In genomic region chr2:69509011-69509749, GRCh38 we compare ENCODE assay signal across 9 cellular contexts.
DNase-seq lines count a peak whose midpoint lies in the region; ATAC-seq, FAIRE-seq and TF ChIP-seq lines count a peak whose summit lies in the region.
"Had no signal": no experiment of that assay in that cellular context is flagged by ENCODE, and none has a peak within 500 bp of the region (broad histone marks: within the 10 kb centered on the region; RNA-seq: fewer than 3 reads in every experiment).

No MANE protein-coding gene starts in this region.

- H3K27ac Mint-ChIP-seq in activated naive CD4-positive, alpha-beta T cell treated with anti-CD3 and anti-CD28 coated beads, Interleukin-2, amount 10 ng/mL, durations not matched to agents 7 days and 5 days, result peak overlapping the region; percentile 43
- no peak overlapping the region for H3K27ac Mint-ChIP-seq in activated naive CD4-positive, alpha-beta T cell treated with anti-CD3 and anti-CD28 coated beads for 36 hours

- H3K4me3 ChIP-seq in OCI-LY3 (ENCODE audit: low read length) (no peak overlapping the region), small intestine (ENCODE audit: low read depth in 1 of 2, low read length in 2 of 2) (no peak overlapping the region)

- peak overlapping the region; percentile 27 for H3K4me2 ChIP-seq in OCI-LY3 (ENCODE audit: low read length)

- H3K27ac ChIP-seq in OCI-LY3 (ENCODE audit: low read length), result no peak overlapping the region
- H3K27ac ChIP-seq in small intestine (ENCODE audit: low read depth in 1 of 2, low read length in 1 of 2), result no peak overlapping the region

- H3K36me3 Mint-ChIP-seq in activated naive CD4-positive, alpha-beta T cell treated with anti-CD3 and anti-CD28 coated beads, Interleukin-2, amount 10 ng/mL, durations not matched to agents 7 days and 5 days, result peaks cover 86% of the 10 kb centered on the region
- peaks cover 67% of the 10 kb centered on the region for H3K36me3 Mint-ChIP-seq in activated naive CD4-positive, alpha-beta T cell treated with anti-CD3 and anti-CD28 coated beads for 36 hours (ENCODE audit: low read depth)

- H3K36me3 ChIP-seq in OCI-LY3 (replicated peaks; ENCODE audit: low read depth, low read length) (no peaks in the 10 kb centered on the region), small intestine (ENCODE audit: control insufficient read depth in 2 of 2, insufficient read depth in 2 of 2, low read length in 2 of 2) (peaks cover 8 to 25% of the 10 kb centered on the region in 2 donors)

- WGBS in small intestine, 3 donors, result 30 to 53% (median 45%) methylated on average over 7 of the region's 7 CpGs

- no peak for ATAC-seq in GM21515 (IDR thresholded peaks at IDR 0.05; ENCODE audit: unreplicated experiment)

- intact Hi-C loops in activated naive CD4-positive, alpha-beta T cell treated with anti-CD3 and anti-CD28 coated beads for 36 hours (cut with micrococcal nuclease), result loop anchor here (5.0 kb wide), 1 partner anchor 122 kb away; the partner anchor contains the start of gene GFPT1

- H3K9ac ChIP-seq in OCI-LY3 (ENCODE audit: low read length), result no peak overlapping the region

- H3K4me3 Mint-ChIP-seq in activated naive CD4-positive, alpha-beta T cell treated with anti-CD3 and anti-CD28 coated beads, Interleukin-2, amount 10 ng/mL, durations not matched to agents 7 days and 5 days, result no peak overlapping the region
- no peak overlapping the region for H3K4me3 Mint-ChIP-seq in activated naive CD4-positive, alpha-beta T cell treated with anti-CD3 and anti-CD28 coated beads for 36 hours
- H3K4me3 Mint-ChIP-seq: activated T-cell treated with anti-CD3 and anti-CD28 coated beads, Interleukin-2, amount 50 U/mL, for 4 hours had no signal

- H3K27me3 ChIP-seq in OCI-LY3 (ENCODE audit: low read depth, low read length), result no peaks in the 10 kb centered on the region
- no peaks in the 10 kb centered on the region for H3K27me3 ChIP-seq in small intestine (ENCODE audit: control insufficient read depth in 2 of 2, insufficient read depth in 2 of 2, low read length in 2 of 2)

- no peaks in the 10 kb centered on the region for H3K79me2 ChIP-seq in OCI-LY3 (ENCODE audit: low read length)

- H3K9me3 Mint-ChIP-seq in activated naive CD4-positive, alpha-beta T cell treated with anti-CD3 and anti-CD28 coated beads, Interleukin-2, amount 10 ng/mL, durations not matched to agents 7 days and 5 days, result peaks cover 3% of the 10 kb centered on the region
- no peaks in the 10 kb centered on the region for H3K9me3 Mint-ChIP-seq in activated naive CD4-positive, alpha-beta T cell treated with anti-CD3 and anti-CD28 coated beads for 36 hours

- no peak for DNase-seq in activated naive CD4-positive, alpha-beta T cell treated with anti-CD3 and anti-CD28 coated beads, Interleukin-2, amount 10 ng/mL, durations not matched to agents 7 days and 5 days
- no peak for DNase-seq in activated naive CD4-positive, alpha-beta T cell treated with anti-CD3 and anti-CD28 coated beads for 36 hours
- DNase-seq in globus pallidus (ENCODE audit: low spot score), result peak; percentile 82
- DNase-seq in small intestine, result peak; percentile 51
- no peak for DNase-seq in stimulated activated naive CD4-positive, alpha-beta T cell treated with Interleukin-2 at 50 U/mL for 16 hours (lab: John Stamatoyannopoulos, UW)
- no peak for DNase-seq in activated gamma-delta T cell (lab: John Stamatoyannopoulos, UW)
- DNase-seq: activated T-cell treated with anti-CD3 and anti-CD28 coated beads, Interleukin-2, amount 50 U/mL, for 4 hours had no signal

- H3K4me1 ChIP-seq in OCI-LY3 (ENCODE audit: low read length), result peaks cover 25% of the 10 kb centered on the region
- peaks cover 0 to 3% of the 10 kb centered on the region in 2 donors for H3K4me1 ChIP-seq in small intestine (ENCODE audit: control insufficient read depth in 2 of 2, insufficient read depth in 1 of 2, low read depth in 1 of 2, low read length in 1 of 2)

- CTCF ChIA-PET in activated naive CD4-positive, alpha-beta T cell treated with anti-CD3 and anti-CD28 coated beads, Interleukin-2, amount 10 ng/mL, durations not matched to agents 7 days and 5 days (lab: Charles Lee), result no interaction called here
- CTCF ChIA-PET in activated naive CD4-positive, alpha-beta T cell treated with anti-CD3 and anti-CD28 coated beads for 36 hours (lab: Charles Lee), result no interaction called here

- no peaks in the 10 kb centered on the region for H4K20me1 ChIP-seq in OCI-LY3 (ENCODE audit: insufficient read depth, low read length)

- FAIRE-seq in small intestine (lab: Jason Lieb, UNC), result no peak

- no peak overlapping the region for H2AFZ ChIP-seq in OCI-LY3 (ENCODE audit: low read depth, low read length)

- no peaks in the 10 kb centered on the region for H3K27me3 Mint-ChIP-seq in activated naive CD4-positive, alpha-beta T cell treated with anti-CD3 and anti-CD28 coated beads, Interleukin-2, amount 10 ng/mL, durations not matched to agents 7 days and 5 days
- H3K27me3 Mint-ChIP-seq in activated naive CD4-positive, alpha-beta T cell treated with anti-CD3 and anti-CD28 coated beads for 36 hours (ENCODE audit: low read depth), result no peaks in the 10 kb centered on the region

- peaks cover 3% of the 10 kb centered on the region for H3K4me1 Mint-ChIP-seq in activated naive CD4-positive, alpha-beta T cell treated with anti-CD3 and anti-CD28 coated beads, Interleukin-2, amount 10 ng/mL, durations not matched to agents 7 days and 5 days
- peaks cover 35% of the 10 kb centered on the region for H3K4me1 Mint-ChIP-seq in activated naive CD4-positive, alpha-beta T cell treated with anti-CD3 and anti-CD28 coated beads for 36 hours (ENCODE audit: low read depth)

- no peak for TF ChIP-seq CTCF in OCI-LY3 (IDR thresholded peaks at IDR 0.05; ENCODE audit: low read depth, low read length)

- no peaks in the 10 kb centered on the region for H3K9me3 ChIP-seq in OCI-LY3 (ENCODE audit: insufficient read depth, low read length)
- no peaks in the 10 kb centered on the region for H3K9me3 ChIP-seq in small intestine (ENCODE audit: control insufficient read depth, low read depth)

Comparison
In these comparisons a context has a peak if more than half of its experiments do, and no peak if none do; other contexts are left out.
1. DNase-seq: peak in globus pallidus (single experiment) and small intestine (single experiment); none in activated naive CD4-positive, alpha-beta T cell treated with anti-CD3 and anti-CD28 coated beads, Interleukin-2, amount 10 ng/mL, durations not matched to agents 7 days and 5 days (single experiment), activated naive CD4-positive, alpha-beta T cell treated with anti-CD3 and anti-CD28 coated beads for 36 hours (single experiment), stimulated activated naive CD4-positive, alpha-beta T cell treated with Interleukin-2 at 50 U/mL for 16 hours (single experiment) and activated gamma-delta T cell (single experiment).